Comparison of ENCODE assay signal across 18 cellular contexts in the genomic region with DNA sequence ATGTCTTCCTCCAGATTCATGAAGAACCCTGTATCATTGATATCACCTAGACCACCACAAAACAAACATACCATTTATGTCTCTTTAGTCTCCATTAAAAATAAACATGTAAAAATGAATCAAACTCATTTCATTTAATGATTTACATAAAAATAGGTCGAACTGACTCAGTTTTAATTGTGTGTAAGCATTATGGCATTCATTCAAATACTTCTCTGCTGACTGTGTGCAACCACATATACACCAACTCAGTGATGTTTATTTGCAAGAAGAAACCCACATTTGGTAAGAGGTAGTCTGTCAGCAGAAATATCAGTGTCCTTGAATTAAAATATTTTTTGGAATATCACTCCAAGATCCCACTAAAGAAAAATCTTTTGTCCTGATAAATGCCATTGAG. TPM values are rescaled to one million over a fixed set of nuclear protein-coding genes. Genes with fewer than 3 reads are reported as not detected.
DNase-seq lines count a peak whose midpoint lies in the region; ATAC-seq and TF ChIP-seq lines count a peak whose summit lies in the region.
"Had no signal": no experiment of that assay in that cellular context is flagged by ENCODE, and none has a peak within 500 bp of the region (broad histone marks: within the 10 kb centered on the region; RNA-seq: fewer than 3 reads in every experiment).

No MANE protein-coding gene starts in this region.

- no peak overlapping the region for H3K4me3 ChIP-seq in right lobe of liver
- H3K4me3 ChIP-seq: stomach had no signal

- no peak for TF ChIP-seq CTCF in right lobe of liver (IDR thresholded peaks at IDR 0.05)

- DNase-seq in AG20443 (ENCODE audit: low spot score) (peak; percentile 10), M059J (ENCODE audit: low read depth) (peak; percentile 90), dedifferentiated amniotic fluid mesenchymal stem cell (ENCODE audit: extremely low spot score) (peak; percentile 51), right lobe of liver (no peak), T-helper 9 cell (no peak), substantia nigra (lab: John Stamatoyannopoulos, UW) (no peak), NCI-H2227 (lab: John Stamatoyannopoulos, UW; ENCODE audit: unreplicated experiment) (no peak)
- DNase-seq in stimulated activated naive CD4-positive, alpha-beta T cell treated with Interleukin-2 at 50 U/mL for 16 hours (lab: John Stamatoyannopoulos, UW): no peak
- DNase-seq: activated CD4-positive, alpha-beta memory T cell treated with anti-CD3 and anti-CD28 coated beads for 36 hours; anterior cingulate cortex; C1 segment of cervical spinal cord; DND-41; immature natural killer cell; MM.1S; NCI-H2081; occipital lobe; stomach had no signal

- TF ChIP-seq POLR2A in right lobe of liver (IDR thresholded peaks at IDR 0.05): no peak

- intact Hi-C loops in right lobe of liver (cut with DNase I): no loop called here

- H3K9me3 ChIP-seq in right lobe of liver: no peaks in the 10 kb centered on the region
- H3K9me3 ChIP-seq: stomach had no signal

- peaks cover 0 to 40% (median 6%) of the 10 kb centered on the region in 4 donors for H3K4me1 ChIP-seq in right lobe of liver
- H3K4me1 ChIP-seq: stomach had no signal

- no peaks in the 10 kb centered on the region for H3K36me3 ChIP-seq in right lobe of liver
- H3K36me3 ChIP-seq: stomach had no signal

- WGBS in right lobe of liver (ENCODE audit: insufficient coverage, low coverage, low lambda C conversion rate, missing lambda C conversion rate): 27% methylated on average over 1 of the region's 1 CpG

- ATAC-seq in right lobe of liver: no peak

- H3K27ac ChIP-seq in right lobe of liver: peak overlapping the region in 2 of 3 donors; percentile 22 to 56
- H3K27ac ChIP-seq in substantia nigra (ENCODE audit: low read depth, low read length, poor library complexity, severe bottlenecking): no peak overlapping the region
- H3K27ac ChIP-seq: stomach had no signal

- no peaks in the 10 kb centered on the region for H3K27me3 ChIP-seq in right lobe of liver
- H3K27me3 ChIP-seq: stomach had no signal

RNA-seq across cellular contexts. Expression of a gene that starts 30.5 kb away (rescaled TPM):
- 5.3 and 5.6 TPM in 2 replicates for total RNA-seq in M059J (2014; rRNA removed; shearing (Covaris generic))
- 10 to 100 TPM; 29.4 to 68.5 (median 51.0) TPM for total RNA-seq in right lobe of liver

RNA-seq across cellular contexts. Expression of a gene that starts 58.0 kb away (rescaled TPM):
- 3.4 and 11.2 TPM in 2 replicates for total RNA-seq in M059J (2014; rRNA removed; shearing (Covaris generic))
- 10 to 100 TPM in 2 of 6 experiments, 1 to 10 TPM in 4; 4.2 to 11.9 (median 7.3) TPM for total RNA-seq in right lobe of liver
- total RNA-seq: activated T-helper 2 cell treated with anti-CD3 and anti-CD28 coated beads, Interferon-gamma antibody, Interleukin-2, Interleukin-4, amounts not matched to agents 10 μg/mL and 5 μg/mL and 100 μg/mL, durations not matched to agents 14 hours and 24 hours and 36 hours had no signal

Comparison
In these comparisons a context has a peak if more than half of its experiments do, and no peak if none do; other contexts are left out.
1. DNase-seq: peak in AG20443 (single experiment), M059J (single experiment) and dedifferentiated amniotic fluid mesenchymal stem cell (single experiment); none in right lobe of liver (0 of 3), T-helper 9 cell (single experiment), stimulated activated naive CD4-positive, alpha-beta T cell treated with Interleukin-2 at 50 U/mL for 16 hours (single experiment), substantia nigra (0 of 49) and NCI-H2227 (single experiment).